8 cellular contexts compared by ENCODE assay signal in genomic region chr7:108094933-108095710, GRCh38. TPM values are rescaled to one million over a fixed set of nuclear protein-coding genes. Genes with fewer than 3 reads are reported as not detected.
DNase-seq lines count a peak whose midpoint lies in the region; ATAC-seq and TF ChIP-seq lines count a peak whose summit lies in the region.

No MANE protein-coding gene starts in this region.

- H3K4me1 Mint-ChIP-seq in activated T-cell treated with anti-CD3 and anti-CD28 coated beads, Interleukin-2, amount 50 U/mL, for 4 hours (ENCODE audit: low read depth) = no peaks in the 10 kb centered on the region

- no peak overlapping the region for H3K18ac ChIP-seq in trophoblast cell (ENCODE audit: low read length)

- peak overlapping the region; percentile 8 for H2BK12ac ChIP-seq in trophoblast cell (ENCODE audit: low read length)

- H3K27me3 Mint-ChIP-seq in activated T-cell treated with anti-CD3 and anti-CD28 coated beads, Interleukin-2, amount 50 U/mL, for 4 hours (ENCODE audit: low read depth) = peaks cover 19% of the 10 kb centered on the region

- intact Hi-C loops in esophagus squamous epithelium (cut with DNase I) = no loop called here

- peaks cover 10% of the 10 kb centered on the region for H3K79me1 ChIP-seq in trophoblast cell (ENCODE audit: low read length)

- no peak overlapping the region for H2AK5ac ChIP-seq in trophoblast cell (ENCODE audit: low read length)

- no peak overlapping the region for H3K4ac ChIP-seq in trophoblast cell (ENCODE audit: low read depth, low read length)

- H3K4me2 ChIP-seq in trophoblast cell (ENCODE audit: low read length) = peak overlapping the region; percentile 20

- no peaks in the 10 kb centered on the region for H3K27me3 ChIP-seq in esophagus squamous epithelium
- no peaks in the 10 kb centered on the region for H3K27me3 ChIP-seq in trophoblast cell (ENCODE audit: insufficient read depth, low read length)
- no peaks in the 10 kb centered on the region for H3K27me3 ChIP-seq in effector memory CD4-positive, alpha-beta T cell (replicated peaks; ENCODE audit: control insufficient read depth, insufficient read depth, low read length, poor library complexity, severe bottlenecking)

- H3K9ac ChIP-seq in trophoblast cell (ENCODE audit: low read length) = no peak overlapping the region

- H3K36me3 Mint-ChIP-seq in activated T-cell treated with anti-CD3 and anti-CD28 coated beads, Interleukin-2, amount 50 U/mL, for 4 hours (ENCODE audit: insufficient read depth) = no peaks in the 10 kb centered on the region

- DNase-seq in NCI-H524 treated with DMSO at 0.1 percent for 48 hours (lab: John Stamatoyannopoulos, UW) (peak; percentile 18), esophagus squamous epithelium (lab: John Stamatoyannopoulos, UW) (no peak), trophoblast cell (peak in 1 of 2 donors; percentile 8), SKM-1 treated with dmso at 0.1 percent for 144 hours (lab: John Stamatoyannopoulos, UW; ENCODE audit: unreplicated experiment) (no peak), occipital lobe (lab: John Stamatoyannopoulos, UW) (no peak)
- no peak for DNase-seq in activated T-cell treated with anti-CD3 and anti-CD28 coated beads, Interleukin-2, amount 50 U/mL, for 4 hours
- no peak for DNase-seq in effector memory CD4-positive, alpha-beta T cell

- H4K8ac ChIP-seq in trophoblast cell (ENCODE audit: low read depth, low read length) = no peak overlapping the region

- H3K9me3 ChIP-seq in esophagus squamous epithelium = no peaks in the 10 kb centered on the region
- peaks cover 2% of the 10 kb centered on the region for H3K9me3 ChIP-seq in trophoblast cell (ENCODE audit: insufficient read depth, low read depth, low read length)
- H3K9me3 ChIP-seq in effector memory CD4-positive, alpha-beta T cell (ENCODE audit: control insufficient read depth, low read length) = no peaks in the 10 kb centered on the region

- H4K91ac ChIP-seq in trophoblast cell (ENCODE audit: low read depth, low read length) = peak overlapping the region; percentile 22

- ATAC-seq in GM19463 (IDR thresholded peaks at IDR 0.05; ENCODE audit: unreplicated experiment) = peak; percentile 67
- no peak for ATAC-seq in activated T-cell treated with anti-CD3 and anti-CD28 coated beads, Interleukin-2, amount 50 U/mL, for 4 hours

- no peaks in the 10 kb centered on the region for H3K79me2 ChIP-seq in trophoblast cell (ENCODE audit: control insufficient read depth, insufficient read depth, low read length, poor library complexity)

- H3K4me1 ChIP-seq in esophagus squamous epithelium = peaks cover 9 to 22% (median 10%) of the 10 kb centered on the region in 3 donors
- H3K4me1 ChIP-seq in trophoblast cell (ENCODE audit: control insufficient read depth in 1 of 2, insufficient read depth in 2 of 2, low read length in 2 of 2) = peaks cover 9 to 18% of the 10 kb centered on the region in 2 experiments
- no peaks in the 10 kb centered on the region for H3K4me1 ChIP-seq in effector memory CD4-positive, alpha-beta T cell (ENCODE audit: control insufficient read depth, insufficient read depth, low read length, poor library complexity, severe bottlenecking)

- no peak overlapping the region for H2BK120ac ChIP-seq in trophoblast cell (ENCODE audit: insufficient read depth, low read length, poor library complexity)

- H3K27ac ChIP-seq in esophagus squamous epithelium (peak overlapping the region in 3 of 4 donors; percentile 21 to 62 (median 53)), trophoblast cell (ENCODE audit: low read depth, low read length) (peak overlapping the region; percentile 67)
- no peak overlapping the region for H3K27ac ChIP-seq in effector memory CD4-positive, alpha-beta T cell (ENCODE audit: insufficient read depth, low read length, poor library complexity, severe bottlenecking)

- H2AFZ ChIP-seq in trophoblast cell (ENCODE audit: insufficient read depth, low read length, poor library complexity) = no peak overlapping the region

- H3K4me3 Mint-ChIP-seq in activated T-cell treated with anti-CD3 and anti-CD28 coated beads, Interleukin-2, amount 50 U/mL, for 4 hours = no peak overlapping the region

- no peak overlapping the region for H3K23ac ChIP-seq in trophoblast cell (ENCODE audit: low read length)

- H3K9me3 Mint-ChIP-seq in activated T-cell treated with anti-CD3 and anti-CD28 coated beads, Interleukin-2, amount 50 U/mL, for 4 hours = no peaks in the 10 kb centered on the region

- TF ChIP-seq POLR2A in esophagus squamous epithelium (IDR thresholded peaks at IDR 0.05) = no peak

- H3K14ac ChIP-seq in trophoblast cell (ENCODE audit: low read length) = no peak overlapping the region

- WGBS in esophagus squamous epithelium, 2 donors = 54 to 67% methylated on average over 6 to 7 of the region's 7 CpGs
- WGBS in trophoblast cell (ENCODE audit: extremely low coverage, insufficient coverage, insufficient read length) = no CpG with 5 or more reads among the region's 7 CpGs

- peak overlapping the region; percentile 11 for H2BK5ac ChIP-seq in trophoblast cell (ENCODE audit: low read depth, low read length, poor library complexity)

- H3K36me3 ChIP-seq in esophagus squamous epithelium = no peaks in the 10 kb centered on the region
- H3K36me3 ChIP-seq in trophoblast cell (ENCODE audit: control insufficient read depth in 1 of 2, insufficient read depth in 2 of 2, low read length in 2 of 2) = no peaks in the 10 kb centered on the region
- no peaks in the 10 kb centered on the region for H3K36me3 ChIP-seq in effector memory CD4-positive, alpha-beta T cell (ENCODE audit: control insufficient read depth, insufficient read depth, low read length)

- no peak overlapping the region for H4K12ac ChIP-seq in trophoblast cell (ENCODE audit: low read depth, low read length)

- no peak overlapping the region for H3K4me3 ChIP-seq in esophagus squamous epithelium
- H3K4me3 ChIP-seq in trophoblast cell (ENCODE audit: low read depth, low read length) = no peak overlapping the region
- no peak overlapping the region for H3K4me3 ChIP-seq in effector memory CD4-positive, alpha-beta T cell (ENCODE audit: insufficient read depth, low read depth, low read length, poor library complexity, severe bottlenecking)

- no peak for TF ChIP-seq CTCF in esophagus squamous epithelium (IDR thresholded peaks at IDR 0.05)

RNA-seq across cellular contexts. Expression of gene LAMB4, which starts 35.0 kb away (rescaled TPM):
- 10 to 100 TPM in 2 of 4 donors, 1 to 10 TPM in 2; 2.0 to 28.2 (median 8.8) TPM for total RNA-seq in esophagus squamous epithelium
- polyA plus RNA-seq in trophoblast cell (2013) = 0.56 and 0.85 TPM in 2 replicates
- 0.47 TPM for total RNA-seq in occipital lobe
- not detected for total RNA-seq in activated T-cell treated with anti-CD3 and anti-CD28 coated beads, Interleukin-2, amount 50 U/mL, for 4 hours
